ENCODE assay signal across 8 cellular contexts in genomic region chr12:56635539-56636117, GRCh38. TPM values are rescaled to one million over a fixed set of nuclear protein-coding genes. Genes with fewer than 3 reads are reported as not detected.
DNase-seq lines count a peak whose midpoint lies in the region; ATAC-seq lines count a peak whose summit lies in the region.

No MANE protein-coding gene starts in this region.

- peak overlapping the region; percentile 93 for H3K4me3 ChIP-seq in iPS-11a (ENCODE audit: low read depth, low read length)

- peak; percentile 1 for ATAC-seq in stimulated activated effector memory CD8-positive, alpha-beta T cell treated with anti-CD3 and anti-CD28 coated beads, Interleukin-12 subunit alpha, Interleukin-12 subunit beta, amount 100 ng/mL, for 72 hours

- DNase-seq in activated CD4-positive, alpha-beta T cell treated with anti-CD3 and anti-CD28 coated beads, Interleukin-2, amount 10 ng/mL, durations not matched to agents 7 days and 5 days: no peak
- DNase-seq in activated CD4-positive, alpha-beta T cell treated with anti-CD3 and anti-CD28 coated beads, Interleukin-2, amount 50 U/mL, for 4 hours: no peak
- peak; percentile 16 for DNase-seq in activated gamma-delta T cell (lab: John Stamatoyannopoulos, UW)
- DNase-seq in stimulated activated effector memory CD8-positive, alpha-beta T cell treated with anti-CD3 and anti-CD28 coated beads, Interleukin-12 subunit alpha, Interleukin-12 subunit beta, amount 100 ng/mL, for 72 hours (ENCODE audit: low spot score in 2 of 2): no peak
- no peak for DNase-seq in cerebellum (ENCODE audit: low spot score)
- no peak for DNase-seq in GM19240 (ENCODE audit: insufficient read length, low spot score)
- DNase-seq in GDM1 (lab: John Stamatoyannopoulos, UW): no peak

- no peaks in the 10 kb centered on the region for H3K9me3 Mint-ChIP-seq in activated CD4-positive, alpha-beta T cell treated with anti-CD3 and anti-CD28 coated beads, Interleukin-2, amount 10 ng/mL, durations not matched to agents 7 days and 5 days
- H3K9me3 Mint-ChIP-seq in stimulated activated effector memory CD8-positive, alpha-beta T cell treated with anti-CD3 and anti-CD28 coated beads, Interleukin-12 subunit alpha, Interleukin-12 subunit beta, amount 100 ng/mL, for 72 hours: no peaks in the 10 kb centered on the region

- H3K4me1 Mint-ChIP-seq in activated CD4-positive, alpha-beta T cell treated with anti-CD3 and anti-CD28 coated beads, Interleukin-2, amount 10 ng/mL, durations not matched to agents 7 days and 5 days: peaks cover 76% of the 10 kb centered on the region
- H3K4me1 Mint-ChIP-seq in stimulated activated effector memory CD8-positive, alpha-beta T cell treated with anti-CD3 and anti-CD28 coated beads, Interleukin-12 subunit alpha, Interleukin-12 subunit beta, amount 100 ng/mL, for 72 hours: peaks cover 59% of the 10 kb centered on the region

- no peaks in the 10 kb centered on the region for H3K27me3 Mint-ChIP-seq in activated CD4-positive, alpha-beta T cell treated with anti-CD3 and anti-CD28 coated beads, Interleukin-2, amount 10 ng/mL, durations not matched to agents 7 days and 5 days

- H3K27ac Mint-ChIP-seq in activated CD4-positive, alpha-beta T cell treated with anti-CD3 and anti-CD28 coated beads, Interleukin-2, amount 10 ng/mL, durations not matched to agents 7 days and 5 days: peak overlapping the region; percentile 97
- peak overlapping the region; percentile 96 for H3K27ac Mint-ChIP-seq in stimulated activated effector memory CD8-positive, alpha-beta T cell treated with anti-CD3 and anti-CD28 coated beads, Interleukin-12 subunit alpha, Interleukin-12 subunit beta, amount 100 ng/mL, for 72 hours

- H3K36me3 Mint-ChIP-seq in activated CD4-positive, alpha-beta T cell treated with anti-CD3 and anti-CD28 coated beads, Interleukin-2, amount 10 ng/mL, durations not matched to agents 7 days and 5 days (ENCODE audit: low read depth): peaks cover 32% of the 10 kb centered on the region
- H3K36me3 Mint-ChIP-seq in stimulated activated effector memory CD8-positive, alpha-beta T cell treated with anti-CD3 and anti-CD28 coated beads, Interleukin-12 subunit alpha, Interleukin-12 subunit beta, amount 100 ng/mL, for 72 hours: peaks cover 70% of the 10 kb centered on the region

- POLR2A ChIA-PET in activated CD4-positive, alpha-beta T cell treated with anti-CD3 and anti-CD28 coated beads, Interleukin-2, amount 10 ng/mL, durations not matched to agents 7 days and 5 days (lab: Charles Lee): interaction anchor here (0.6 to 2.0 kb wide), 3 partner anchors 44 to 90 kb away, joined by 3 to 6 read pairs (median 4); partner anchors contain the start of genes NACA and PTGES3

- H3K4me3 Mint-ChIP-seq in activated CD4-positive, alpha-beta T cell treated with anti-CD3 and anti-CD28 coated beads, Interleukin-2, amount 10 ng/mL, durations not matched to agents 7 days and 5 days: peak overlapping the region; percentile 94
- peak overlapping the region; percentile 98 for H3K4me3 Mint-ChIP-seq in stimulated activated effector memory CD8-positive, alpha-beta T cell treated with anti-CD3 and anti-CD28 coated beads, Interleukin-12 subunit alpha, Interleukin-12 subunit beta, amount 100 ng/mL, for 72 hours

- CTCF ChIA-PET in activated CD4-positive, alpha-beta T cell treated with anti-CD3 and anti-CD28 coated beads, Interleukin-2, amount 10 ng/mL, durations not matched to agents 7 days and 5 days (lab: Charles Lee): interaction anchor here (0.7 to 4.8 kb wide), 10 partner anchors 8 to 276 kb away, joined by 3 to 27 read pairs (median 8); partner anchors contain the start of genes ATP5F1B and STAT2

RNA-seq across cellular contexts. Expression of gene BAZ2A, which starts 5.5 kb away (rescaled TPM):
- 100 to 1,000 TPM in 1 of 2 experiments, 10 to 100 TPM in 1; 98.4 to 116 TPM for total RNA-seq in activated CD4-positive, alpha-beta T cell treated with anti-CD3 and anti-CD28 coated beads, Interleukin-2, amount 10 ng/mL, durations not matched to agents 7 days and 5 days
- total RNA-seq in cerebellum: 32.8 TPM

RNA-seq across cellular contexts. Expression of gene ATP5F1B, which starts 10.2 kb away (rescaled TPM):
- 100 to 1,000 TPM; 506 to 539 TPM for total RNA-seq in activated CD4-positive, alpha-beta T cell treated with anti-CD3 and anti-CD28 coated beads, Interleukin-2, amount 10 ng/mL, durations not matched to agents 7 days and 5 days
- 238 TPM for total RNA-seq in cerebellum

RNA-seq across cellular contexts. Expression of gene PTGES3, which starts 52.5 kb away (rescaled TPM):
- 100 to 1,000 TPM; 218 to 236 TPM for total RNA-seq in activated CD4-positive, alpha-beta T cell treated with anti-CD3 and anti-CD28 coated beads, Interleukin-2, amount 10 ng/mL, durations not matched to agents 7 days and 5 days
- 69.1 TPM for total RNA-seq in cerebellum
